ENCODE assay signal across 8 cellular contexts in genomic region chr15:65133550-65134200, GRCh38. TPM values are rescaled to one million over a fixed set of nuclear protein-coding genes. Genes with fewer than 3 reads are reported as not detected.
DNase-seq lines count a peak whose midpoint lies in the region; ATAC-seq and TF ChIP-seq lines count a peak whose summit lies in the region.

Gene PDCD7, minus strand, starts transcription at chr15:65133808. Its CDS starts 27 bp downstream, at chr15:65133781.

- peaks cover 16% of the 10 kb centered on the region for H3K4me1 Mint-ChIP-seq in dendritic cell treated with granulocyte-macrophage colony-stimulating factor and Interleukin-4, amounts not matched to agents 40 ng/mL and 50 ng/mL, for 4 days (ENCODE audit: low read depth)

- H3K27ac Mint-ChIP-seq in dendritic cell treated with granulocyte-macrophage colony-stimulating factor and Interleukin-4, amounts not matched to agents 40 ng/mL and 50 ng/mL, for 4 days, result peak within 1 kb of the TSS; percentile 90

- no peaks in the 10 kb centered on the region for H3K9me3 Mint-ChIP-seq in dendritic cell treated with granulocyte-macrophage colony-stimulating factor and Interleukin-4, amounts not matched to agents 40 ng/mL and 50 ng/mL, for 4 days

- DNase-seq in BE2C (peak; percentile 89), GM19240 (ENCODE audit: insufficient read length, low spot score) (peak; percentile 95), NCI-H69 (lab: John Stamatoyannopoulos, UW) (peak; percentile 97), left lung (peak; percentile 91 to 92)
- DNase-seq in activated CD4-positive, alpha-beta T cell treated with anti-CD3 and anti-CD28 coated beads, Interleukin-2, amount 50 U/mL, for 1 hour, result peak; percentile 80
- peak; percentile 63 to 70 for DNase-seq in stimulated activated CD4-positive, alpha-beta T cell treated with anti-CD3 and anti-CD28 coated beads, Interleukin-2, amount 100 ng/mL, for 48 hours

- H3K4me3 Mint-ChIP-seq in dendritic cell treated with granulocyte-macrophage colony-stimulating factor and Interleukin-4, amounts not matched to agents 40 ng/mL and 50 ng/mL, for 4 days, result peak within 1 kb of the TSS; percentile 90

- TF ChIP-seq CTCF in BE2C (IDR thresholded peaks at IDR 0.05; ENCODE audit: low read depth, low read length) (no peak), left lung (IDR thresholded peaks at IDR 0.05) (no peak)

- intact Hi-C loops in dendritic cell treated with granulocyte-macrophage colony-stimulating factor and Interleukin-4, amounts not matched to agents 40 ng/mL and 50 ng/mL, for 4 days (cut with micrococcal nuclease), result loop anchor here (2.0 kb wide), 1 partner anchor 51 kb away; the partner anchor contains the start of gene CLPX
- intact Hi-C loops in left lung (cut with DNase I), result no loop called here

- H3K27ac ChIP-seq in left lung, result peak within 1 kb of the TSS; percentile 74 to 82

- H3K4me1 ChIP-seq in BE2C (no peaks in the 10 kb centered on the region; the same call in 1 of the 2 replicates), left lung (peaks cover 11 to 30% of the 10 kb centered on the region in 2 donors)

- H3K4me3 ChIP-seq in BE2C (ENCODE audit: low read depth, low read length) (peak within 1 kb of the TSS; percentile 90), left lung (peak within 1 kb of the TSS; percentile 77 to 80)

- H3K9me3 ChIP-seq in BE2C, result no peaks in the 10 kb centered on the region
- peaks cover 0 to 6% of the 10 kb centered on the region in 2 donors for H3K9me3 ChIP-seq in left lung

- peaks cover 25% of the 10 kb centered on the region for H3K36me3 Mint-ChIP-seq in dendritic cell treated with granulocyte-macrophage colony-stimulating factor and Interleukin-4, amounts not matched to agents 40 ng/mL and 50 ng/mL, for 4 days (ENCODE audit: low read depth)

- H3K36me3 ChIP-seq in BE2C (peaks cover 16% of the 10 kb centered on the region), left lung (peaks cover 0 to 13% of the 10 kb centered on the region in 2 donors)

- no peaks in the 10 kb centered on the region for H3K27me3 ChIP-seq in BE2C
- no peaks in the 10 kb centered on the region for H3K27me3 ChIP-seq in left lung

- peak; percentile 75 for ATAC-seq in HG03469 (IDR thresholded peaks at IDR 0.05; ENCODE audit: unreplicated experiment)
- ATAC-seq in left lung, result peak; percentile 94

- peaks cover 1% of the 10 kb centered on the region for H3K27me3 Mint-ChIP-seq in dendritic cell treated with granulocyte-macrophage colony-stimulating factor and Interleukin-4, amounts not matched to agents 40 ng/mL and 50 ng/mL, for 4 days

RNA-seq across cellular contexts. Expression of gene PDCD7, which starts in this region (rescaled TPM):
- 19.6 TPM for polyA plus RNA-seq in BE2C (2012; ENCODE audit: insufficient read depth, insufficient read length, low read depth)
- total RNA-seq in left lung, result 10 to 100 TPM; 15.8 to 18.8 TPM

Comparison
In these comparisons a context has a peak if more than half of its experiments do, and no peak if none do; other contexts are left out.
1. Peak in every context shown above with its lines: DNase-seq, ATAC-seq, H3K4me3 ChIP-seq and H3K27ac ChIP-seq.